19 cellular contexts compared by ENCODE assay signal in genomic region chr22:36463783-36464184, GRCh38. TPM values are rescaled to one million over a fixed set of nuclear protein-coding genes. Genes with fewer than 3 reads are reported as not detected.
DNase-seq lines count a peak whose midpoint lies in the region; ATAC-seq, FAIRE-seq and TF ChIP-seq lines count a peak whose summit lies in the region.
"Had no signal": no experiment of that assay in that cellular context is flagged by ENCODE, and none has a peak within 500 bp of the region (broad histone marks: within the 10 kb centered on the region; RNA-seq: fewer than 3 reads in every experiment).

No MANE protein-coding gene starts in this region.

- H3K9me3 ChIP-seq in adrenal gland (replicated peaks in 1 of 3) (no peaks in the 10 kb centered on the region), gastroesophageal sphincter (no peaks in the 10 kb centered on the region), pancreas (no peaks in the 10 kb centered on the region), tibial artery (no peaks in the 10 kb centered on the region), testis (no peaks in the 10 kb centered on the region)

- H3K27ac ChIP-seq in adrenal gland (peak overlapping the region in 3 of 5 donors; percentile 74 to 90 (median 79)), gastroesophageal sphincter (peak overlapping the region in 3 of 4 donors; percentile 87 to 95 (median 92)), pancreas (peak overlapping the region; percentile 92 to 97 (median 94)), tibial artery (peak overlapping the region; percentile 78 to 95), testis (peak overlapping the region in 1 of 2 donors; percentile 44)
- H3K27ac ChIP-seq: hepatocyte had no signal

- H3K36me3 Mint-ChIP-seq in activated naive CD4-positive, alpha-beta T cell treated with anti-CD3 and anti-CD28 coated beads, Interleukin-2, amount 50 U/mL, for 72 hours = no peaks in the 10 kb centered on the region
- H3K36me3 Mint-ChIP-seq in activated CD4-positive, alpha-beta T cell treated with anti-CD3 and anti-CD28 coated beads for 36 hours (ENCODE audit: low read depth) = peaks cover 7% of the 10 kb centered on the region
- H3K36me3 Mint-ChIP-seq: activated naive CD8-positive, alpha-beta T cell had no signal

- H3K4me1 Mint-ChIP-seq in activated CD4-positive, alpha-beta T cell treated with anti-CD3 and anti-CD28 coated beads for 36 hours = peaks cover 18% of the 10 kb centered on the region

- DNase-seq in adrenal gland = peak in 3 of 7 donors; percentile 61 to 79 (median 65)
- DNase-seq in pancreas = peak in 1 of 6 donors; percentile 40
- peak in 1 of 2 donors; percentile 80 for DNase-seq in tibial artery
- no peak for DNase-seq in activated naive CD4-positive, alpha-beta T cell treated with anti-CD3 and anti-CD28 coated beads, Interleukin-2, amount 50 U/mL, for 72 hours (ENCODE audit: low spot score in 2 of 2)
- DNase-seq in testis = no peak
- no peak for DNase-seq in GM12892 (ENCODE audit: insufficient read length)
- DNase-seq in activated CD4-positive, alpha-beta T cell treated with anti-CD3 and anti-CD28 coated beads for 36 hours = no peak
- DNase-seq: activated CD4-positive, CD25-positive, alpha-beta regulatory T cell treated with anti-CD3 and anti-CD28 coated beads, Interleukin-2, amount 50 U/mL, for 72 hours; DMS79 treated with DMSO at 0.1 percent for 48 hours; Kasumi-1; left colon; NCI-H1436; NCI-H524 treated with DMSO at 0.1 percent for 48 hours had no signal

- TF ChIP-seq POLR2A in adrenal gland (IDR thresholded peaks at IDR 0.05) (no peak), gastroesophageal sphincter (IDR thresholded peaks at IDR 0.05) (no peak), testis (IDR thresholded peaks at IDR 0.05) (no peak), GM12892 (IDR thresholded peaks at IDR 0.05; ENCODE audit: low read depth, low read length) (no peak)

- H3K4me3 Mint-ChIP-seq in activated CD4-positive, alpha-beta T cell treated with anti-CD3 and anti-CD28 coated beads for 36 hours = no peak overlapping the region
- H3K4me3 Mint-ChIP-seq: activated naive CD8-positive, alpha-beta T cell; nephron; T-helper 1 cell treated with Interleukin-12 subunit alpha and Interleukin-12 subunit beta and Interleukin-4 antibody, amounts not matched to agents 30 μg/mL and 1 μg/mL, for 36 hours had no signal

- CTCF ChIA-PET in activated CD4-positive, alpha-beta T cell treated with anti-CD3 and anti-CD28 coated beads for 36 hours (lab: Charles Lee) = interaction anchor here (0.7 to 2.0 kb wide), 5 partner anchors 20 to 162 kb away, joined by 3 to 6 read pairs (median 4); no protein-coding TSS in a partner anchor

- peak; percentile 52 for ATAC-seq in gastroesophageal sphincter
- no peak for ATAC-seq in pancreas
- no peak for ATAC-seq in activated naive CD4-positive, alpha-beta T cell treated with anti-CD3 and anti-CD28 coated beads, Interleukin-2, amount 50 U/mL, for 72 hours
- no peak for ATAC-seq in activated CD4-positive, alpha-beta T cell treated with anti-CD3 and anti-CD28 coated beads for 36 hours
- ATAC-seq: left colon had no signal

- TF ChIP-seq CTCF in adrenal gland (IDR thresholded peaks at IDR 0.05) = no peak
- no peak for TF ChIP-seq CTCF in gastroesophageal sphincter (IDR thresholded peaks at IDR 0.05)
- no peak for TF ChIP-seq CTCF in pancreas (IDR thresholded peaks at IDR 0.05)
- no peak for TF ChIP-seq CTCF in tibial artery (IDR thresholded peaks at IDR 0.05)
- no peak for TF ChIP-seq CTCF in testis (IDR thresholded peaks at IDR 0.05)

- H3K4me1 ChIP-seq in adrenal gland (replicated peaks in 1 of 2) (peaks cover 7 to 13% of the 10 kb centered on the region in 2 donors), gastroesophageal sphincter (peaks cover 0 to 67% (median 41%) of the 10 kb centered on the region in 3 donors), pancreas (peaks cover 21 to 32% (median 28%) of the 10 kb centered on the region in 3 donors), tibial artery (peaks cover 0 to 79% (median 74%) of the 10 kb centered on the region in 4 donors), testis (peaks cover 13% of the 10 kb centered on the region)

- no peaks in the 10 kb centered on the region for H3K27me3 ChIP-seq in adrenal gland
- no peaks in the 10 kb centered on the region for H3K27me3 ChIP-seq in gastroesophageal sphincter
- H3K27me3 ChIP-seq in pancreas = no peaks in the 10 kb centered on the region
- no peaks in the 10 kb centered on the region for H3K27me3 ChIP-seq in tibial artery
- H3K27me3 ChIP-seq in testis = no peaks in the 10 kb centered on the region
- H3K27me3 ChIP-seq: hepatocyte had no signal

- H3K36me3 ChIP-seq in adrenal gland (replicated peaks in 1 of 2) = peaks cover 0 to 10% of the 10 kb centered on the region in 2 donors
- H3K36me3 ChIP-seq in gastroesophageal sphincter = peaks cover 0 to 12% of the 10 kb centered on the region in 2 donors
- H3K36me3 ChIP-seq in pancreas = no peaks in the 10 kb centered on the region
- no peaks in the 10 kb centered on the region for H3K36me3 ChIP-seq in tibial artery
- no peaks in the 10 kb centered on the region for H3K36me3 ChIP-seq in testis (ENCODE audit: low read depth, missing control alignments)

- H3K27ac Mint-ChIP-seq in activated naive CD4-positive, alpha-beta T cell treated with anti-CD3 and anti-CD28 coated beads, Interleukin-2, amount 50 U/mL, for 72 hours = no peak overlapping the region
- H3K27ac Mint-ChIP-seq in activated CD4-positive, alpha-beta T cell treated with anti-CD3 and anti-CD28 coated beads for 36 hours = no peak overlapping the region
- H3K27ac Mint-ChIP-seq: activated naive CD8-positive, alpha-beta T cell; nephron; T-helper 1 cell treated with Interleukin-12 subunit alpha and Interleukin-12 subunit beta and Interleukin-4 antibody, amounts not matched to agents 30 μg/mL and 1 μg/mL, for 36 hours had no signal

- intact Hi-C loops in adrenal gland (cut with DNase I) = loop anchor here (10.0 kb wide), 2 partner anchors 79 to 89 kb away; partner anchors contain the start of gene MYH9 (in 1 of the 2)
- intact Hi-C loops in pancreas (cut with DNase I) = no loop called here
- intact Hi-C loops in tibial artery (cut with DNase I; ENCODE audit: low total_unique reads) = no loop called here
- intact Hi-C loops in testis (cut with DNase I; ENCODE audit: low total_unique reads) = no loop called here
- intact Hi-C loops in activated CD4-positive, alpha-beta T cell treated with anti-CD3 and anti-CD28 coated beads for 36 hours (cut with DNase I, micrococcal nuclease) = no loop called here

- 47 to 81% (median 71%) methylated on average over 9 to 17 of the region's 17 CpGs for WGBS in adrenal gland, 4 donors
- 93% methylated on average over 5 of the region's 17 CpGs; no CpG with 5 or more reads in 1 of the 2 donors for WGBS in gastroesophageal sphincter (ENCODE audit: low coverage in 1 of 2), 2 donors
- WGBS in pancreas, 2 donors = 81 to 88% methylated on average over 17 of the region's 17 CpGs
- 67 to 72% methylated on average over 13 to 17 of the region's 17 CpGs for WGBS in testis, 2 donors

- H3K9me3 Mint-ChIP-seq in activated naive CD4-positive, alpha-beta T cell treated with anti-CD3 and anti-CD28 coated beads, Interleukin-2, amount 50 U/mL, for 72 hours = no peaks in the 10 kb centered on the region
- no peaks in the 10 kb centered on the region for H3K9me3 Mint-ChIP-seq in activated CD4-positive, alpha-beta T cell treated with anti-CD3 and anti-CD28 coated beads for 36 hours (ENCODE audit: low read depth)
- H3K9me3 Mint-ChIP-seq: nephron; T-helper 1 cell treated with Interleukin-12 subunit alpha and Interleukin-12 subunit beta and Interleukin-4 antibody, amounts not matched to agents 30 μg/mL and 1 μg/mL, for 36 hours had no signal

- TF ChIP-seq EP300 in gastroesophageal sphincter (IDR thresholded peaks at IDR 0.05) = no peak

- POLR2A ChIA-PET in activated CD4-positive, alpha-beta T cell treated with anti-CD3 and anti-CD28 coated beads for 36 hours (lab: Charles Lee) = interaction anchor here (1.0 kb wide), 1 partner anchor 28 kb away, joined by 5 read pairs; no protein-coding TSS in a partner anchor

- H3K4me3 ChIP-seq in adrenal gland (no peak overlapping the region), gastroesophageal sphincter (no peak overlapping the region), pancreas (no peak overlapping the region), tibial artery (no peak overlapping the region), testis (no peak overlapping the region)
- H3K4me3 ChIP-seq: hepatocyte had no signal

- no peaks in the 10 kb centered on the region for H3K27me3 Mint-ChIP-seq in activated CD4-positive, alpha-beta T cell treated with anti-CD3 and anti-CD28 coated beads for 36 hours
- H3K27me3 Mint-ChIP-seq: activated naive CD8-positive, alpha-beta T cell had no signal

- FAIRE-seq in pancreas (lab: Jason Lieb, UNC) (no peak), GM12892 (lab: Jason Lieb, UNC) (no peak)
- FAIRE-seq: RCC 7860 had no signal

RNA-seq across cellular contexts. Expression of gene TXN2, which starts 17.7 kb away (rescaled TPM):
- total RNA-seq in adrenal gland (100 to 1,000 TPM; 160 to 245 (median 190) TPM), gastroesophageal sphincter (10 to 100 TPM; 36.4 to 78.3 (median 63.4) TPM), pancreas (10 to 100 TPM; 20.4 to 33.6 (median 30.5) TPM), testis (100 to 1,000 TPM in 1 of 2 donors, 10 to 100 TPM in 1; 92.4 to 141 TPM)
- polyA plus RNA-seq in adrenal gland (100 to 1,000 TPM; 213 to 241 (median 223) TPM), pancreas (10 to 100 TPM; 43.1 to 49.5 TPM), testis (ENCODE audit: insufficient read depth, low read depth, low replicate concordance) (95.6 TPM)
- total RNA-seq in activated naive CD4-positive, alpha-beta T cell treated with anti-CD3 and anti-CD28 coated beads, Interleukin-2, amount 50 U/mL, for 72 hours = 100 to 1,000 TPM; 120 to 122 TPM
- 116 TPM for polyA plus RNA-seq in GM12892 (2012; ENCODE audit: missing spikeins)
- 10 to 100 TPM; 95.5 to 99.1 TPM for total RNA-seq in activated CD4-positive, alpha-beta T cell treated with anti-CD3 and anti-CD28 coated beads for 36 hours

RNA-seq across cellular contexts. Expression of gene FOXRED2, which starts 43.1 kb away (rescaled TPM):
- total RNA-seq in adrenal gland (10 to 100 TPM; 16.1 to 37.6 (median 28.2) TPM), gastroesophageal sphincter (1 to 10 TPM; 3.1 to 7.3 (median 4.6) TPM), pancreas (1 to 10 TPM; 3.9 to 6.0 (median 5.3) TPM), testis (10 to 100 TPM; 23.8 to 34.6 TPM)
- polyA plus RNA-seq in adrenal gland (10 to 100 TPM in 1 of 3 donors, 1 to 10 TPM in 2; 5.5 to 13.3 (median 6.4) TPM), pancreas (1 to 10 TPM; 2.0 to 3.5 TPM), testis (ENCODE audit: insufficient read depth, low read depth, low replicate concordance) (17.7 TPM)
- 10 to 100 TPM; 13.8 to 20.6 TPM for total RNA-seq in activated naive CD4-positive, alpha-beta T cell treated with anti-CD3 and anti-CD28 coated beads, Interleukin-2, amount 50 U/mL, for 72 hours
- 3.4 TPM for polyA plus RNA-seq in GM12892 (2012; ENCODE audit: missing spikeins)
- 10 to 100 TPM; 15.7 to 16.6 TPM for total RNA-seq in activated CD4-positive, alpha-beta T cell treated with anti-CD3 and anti-CD28 coated beads for 36 hours

Comparison
In these comparisons a context has a peak if more than half of its experiments do, and no peak if none do; other contexts are left out.
1. intact Hi-C loops: an anchor here in adrenal gland (10.0 kb wide); none called in pancreas, tibial artery, testis and activated CD4-positive, alpha-beta T cell treated with anti-CD3 and anti-CD28 coated beads for 36 hours.